In the genomic region with DNA sequence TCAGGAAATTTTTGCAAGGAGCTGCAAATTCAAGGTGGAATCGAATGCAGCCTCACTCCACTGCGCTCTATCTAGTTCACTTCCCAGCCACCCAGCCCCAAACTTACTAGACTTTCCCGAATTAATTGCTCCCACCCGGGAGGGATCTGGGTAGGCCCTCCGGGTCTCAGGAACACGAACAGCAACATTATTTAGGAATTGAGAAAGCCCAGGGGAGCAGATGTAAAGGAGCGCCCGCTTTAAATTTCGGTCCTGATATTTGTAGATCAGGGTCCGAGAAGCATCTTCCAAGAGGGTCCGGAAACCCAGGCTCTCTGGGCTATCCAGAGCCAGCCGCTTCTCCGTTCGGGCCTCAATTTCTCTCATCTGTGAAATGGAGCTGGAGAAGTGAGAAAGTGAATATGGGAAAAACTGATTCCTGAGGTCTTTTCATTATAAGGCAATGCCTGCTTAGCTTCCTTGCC, we compare ENCODE assay signal across 8 cellular contexts. TPM values are rescaled to one million over a fixed set of nuclear protein-coding genes. Genes with fewer than 3 reads are reported as not detected.
DNase-seq lines count a peak whose midpoint lies in the region; ATAC-seq and TF ChIP-seq lines count a peak whose summit lies in the region.

No MANE protein-coding gene starts in this region.

- H3K27ac ChIP-seq in iPS DF 6.9 (ENCODE audit: low read length), result no peak overlapping the region

- POLR2A ChIA-PET in activated B cell treated with CpG ODN at 0.5 μM for 24 hours (lab: Charles Lee), result interaction anchor here (1.2 to 1.6 kb wide), 3 partner anchors 32 to 57 kb away, joined by 5 to 15 read pairs (median 5); a partner anchor contains a TSS

- DNase-seq in NCI-H2171 (lab: John Stamatoyannopoulos, UW) (peak; percentile 74), NCI-H2171 treated with DMSO at 0.1 percent for 48 hours (lab: John Stamatoyannopoulos, UW) (no peak), activated B cell treated with CpG ODN at 0.5 μM for 24 hours (no peak), iPS DF 6.9 (ENCODE audit: low read depth, low spot score) (no peak), COR-L47 (lab: John Stamatoyannopoulos, UW) (no peak)
- DNase-seq in stimulated activated naive B cell treated with anti-CD40 and anti-IgM and Interleukin-4, amounts not matched to agents 10 μg/mL and 1 μg/mL and 100 μg/mL, for 72 hours, result no peak

- H3K27me3 ChIP-seq in iPS DF 6.9 (ENCODE audit: control insufficient read depth, insufficient read depth, low read length), result no peaks in the 10 kb centered on the region

- H3K9me3 Mint-ChIP-seq in activated B cell treated with CpG ODN at 0.5 μM for 24 hours, result no peaks in the 10 kb centered on the region
- H3K9me3 Mint-ChIP-seq in stimulated activated naive B cell treated with anti-CD40 and anti-IgM and Interleukin-4, amounts not matched to agents 10 μg/mL and 1 μg/mL and 100 μg/mL, for 72 hours, result no peaks in the 10 kb centered on the region

- ATAC-seq in activated B cell treated with CpG ODN at 0.5 μM for 24 hours (ENCODE audit: low read depth) (no peak), GM18867 (IDR thresholded peaks at IDR 0.05; ENCODE audit: unreplicated experiment) (no peak), HG02884 (IDR thresholded peaks at IDR 0.05; ENCODE audit: unreplicated experiment) (no peak)
- peak in 1 of 2 donors; percentile 7 for ATAC-seq in stimulated activated naive B cell treated with anti-CD40 and anti-IgM and Interleukin-4, amounts not matched to agents 10 μg/mL and 1 μg/mL and 100 μg/mL, for 72 hours (replicated peaks)

- TF ChIP-seq CTCF in activated B cell treated with CpG ODN at 0.5 μM for 24 hours (IDR thresholded peaks at IDR 0.05), result no peak

- H3K4me3 ChIP-seq in iPS DF 6.9 (ENCODE audit: low read length), result peak overlapping the region; percentile 80; the same call in 1 of the 2 replicates

- peaks cover 30% of the 10 kb centered on the region for H3K4me1 Mint-ChIP-seq in activated B cell treated with CpG ODN at 0.5 μM for 24 hours
- peaks cover 15 to 36% of the 10 kb centered on the region in 2 donors for H3K4me1 Mint-ChIP-seq in stimulated activated naive B cell treated with anti-CD40 and anti-IgM and Interleukin-4, amounts not matched to agents 10 μg/mL and 1 μg/mL and 100 μg/mL, for 72 hours

- peaks cover 40% of the 10 kb centered on the region for H3K27me3 Mint-ChIP-seq in activated B cell treated with CpG ODN at 0.5 μM for 24 hours
- peaks cover 37 to 55% of the 10 kb centered on the region in 2 donors for H3K27me3 Mint-ChIP-seq in stimulated activated naive B cell treated with anti-CD40 and anti-IgM and Interleukin-4, amounts not matched to agents 10 μg/mL and 1 μg/mL and 100 μg/mL, for 72 hours

- no peaks in the 10 kb centered on the region for H3K36me3 ChIP-seq in iPS DF 6.9 (ENCODE audit: control insufficient read depth, insufficient read depth, low read length)

- CTCF ChIA-PET in activated B cell treated with CpG ODN at 0.5 μM for 24 hours (lab: Charles Lee), result interaction anchor here (0.7 to 3.4 kb wide), 8 partner anchors 8 to 47 kb away, joined by 3 to 36 read pairs (median 4); no protein-coding TSS in a partner anchor

- WGBS in iPS DF 6.9 (ENCODE audit: insufficient coverage, insufficient read length), result no CpG with 5 or more reads among the region's 14 CpGs

- H3K4me3 Mint-ChIP-seq in activated B cell treated with CpG ODN at 0.5 μM for 24 hours, result peak overlapping the region; percentile 97
- H3K4me3 Mint-ChIP-seq in stimulated activated naive B cell treated with anti-CD40 and anti-IgM and Interleukin-4, amounts not matched to agents 10 μg/mL and 1 μg/mL and 100 μg/mL, for 72 hours, result peak overlapping the region; percentile 94 to 96

- H3K9me3 ChIP-seq in iPS DF 6.9 (ENCODE audit: control insufficient read depth, insufficient read depth, low read length), result no peaks in the 10 kb centered on the region

- peak overlapping the region; percentile 18 for H3K27ac Mint-ChIP-seq in activated B cell treated with CpG ODN at 0.5 μM for 24 hours
- H3K27ac Mint-ChIP-seq in stimulated activated naive B cell treated with anti-CD40 and anti-IgM and Interleukin-4, amounts not matched to agents 10 μg/mL and 1 μg/mL and 100 μg/mL, for 72 hours, result no peak overlapping the region

- H3K4me1 ChIP-seq in iPS DF 6.9 (ENCODE audit: control insufficient read depth, insufficient read depth, low read length), result peaks cover 5% of the 10 kb centered on the region

- H3K36me3 Mint-ChIP-seq in activated B cell treated with CpG ODN at 0.5 μM for 24 hours (ENCODE audit: low read depth), result peaks cover 3% of the 10 kb centered on the region
- H3K36me3 Mint-ChIP-seq in stimulated activated naive B cell treated with anti-CD40 and anti-IgM and Interleukin-4, amounts not matched to agents 10 μg/mL and 1 μg/mL and 100 μg/mL, for 72 hours, result no peaks in the 10 kb centered on the region

- intact Hi-C loops in activated B cell treated with CpG ODN at 0.5 μM for 24 hours (cut with micrococcal nuclease), result loop anchor here (1.0 to 2.0 kb wide), 6 partner anchors 9 to 118 kb away; partner anchors contain the start of genes BCL2L1 and HM13

RNA-seq across cellular contexts. Expression of gene ID1, which starts 0.5 kb away (rescaled TPM):
- total RNA-seq in activated B cell treated with CpG ODN at 0.5 μM for 24 hours, result 0.20 and 0.60 TPM in 2 replicates

RNA-seq across cellular contexts. Expression of gene COX4I2, which starts 33.1 kb away (rescaled TPM):
- not detected in 2 replicates for total RNA-seq in activated B cell treated with CpG ODN at 0.5 μM for 24 hours
